Comparison of ENCODE assay signal across 8 cellular contexts in the genomic region with DNA sequence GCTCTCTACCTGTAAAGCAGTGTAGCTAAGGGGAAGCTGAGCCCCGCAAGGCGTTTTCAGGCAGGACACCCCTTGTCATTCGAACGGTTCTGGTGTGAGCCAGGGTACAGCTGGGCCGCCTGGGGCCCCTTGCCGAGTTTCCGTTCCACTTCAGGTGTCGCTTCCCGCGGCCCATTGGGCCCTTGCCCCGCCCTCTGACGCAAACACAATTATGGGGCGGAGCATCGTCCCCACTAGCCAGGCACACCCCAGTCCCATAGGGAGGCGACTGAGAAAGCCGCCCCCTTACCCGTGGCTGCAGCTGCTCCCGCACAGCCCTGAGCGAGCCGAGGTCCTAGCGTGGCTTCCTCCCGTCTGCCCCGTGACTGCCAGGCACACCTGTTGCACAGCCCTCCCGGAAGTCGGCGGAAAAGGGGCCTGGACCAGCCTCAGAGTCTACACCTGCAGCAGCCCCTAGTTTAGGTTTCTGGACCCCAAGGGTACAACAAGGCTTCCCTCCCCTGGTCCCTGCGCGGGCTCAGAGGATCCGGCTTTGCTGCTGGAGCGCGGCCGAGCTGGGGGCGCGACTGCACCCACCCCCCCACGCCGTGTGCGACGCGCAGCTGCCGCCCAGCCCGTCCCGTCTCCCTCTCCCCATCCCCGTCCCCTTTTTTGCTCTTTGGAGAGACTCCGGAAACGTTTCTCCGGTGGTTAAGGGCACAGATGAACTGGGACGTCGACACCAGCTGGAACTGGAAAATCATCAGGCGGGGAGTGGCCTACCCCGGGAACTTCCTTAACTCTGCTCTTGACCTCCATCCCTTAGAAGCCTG. TPM values are rescaled to one million over a fixed set of nuclear protein-coding genes. Genes with fewer than 3 reads are reported as not detected.
DNase-seq lines count a peak whose midpoint lies in the region; ATAC-seq and TF ChIP-seq lines count a peak whose summit lies in the region.

PLSCR2 (minus strand) TSS at position 356 of the 812 bp plus-strand sequence. CDS start 9,657 bp downstream, outside the sequence.

- intact Hi-C loops in colonic mucosa (cut with DNase I): no loop called here
- intact Hi-C loops in lower leg skin (cut with DNase I; ENCODE audit: low total_unique reads): no loop called here

- H3K4me3 ChIP-seq in HUES64 (ENCODE audit: low read length): peak within 1 kb of the TSS; percentile 67
- H3K4me3 ChIP-seq in colonic mucosa: peak within 1 kb of the TSS; percentile 50
- peak within 1 kb of the TSS; percentile 43 for H3K4me3 ChIP-seq in lower leg skin (ENCODE audit: low read depth, poor library complexity, severe bottlenecking)

- H3K27me3 ChIP-seq in HUES64 (ENCODE audit: insufficient read depth, low read length) (no peaks in the 10 kb centered on the region), colonic mucosa (no peaks in the 10 kb centered on the region)

- ATAC-seq in GM19467 (IDR thresholded peaks at IDR 0.05; ENCODE audit: unreplicated experiment): peak; percentile 99

- H3K27ac ChIP-seq in HUES64 (ENCODE audit: low read depth, low read length) (peak within 1 kb of the TSS; percentile 54; the same call in 1 of the 2 replicates), colonic mucosa (peak within 1 kb of the TSS; percentile 87)

- H3K36me3 ChIP-seq in HUES64 (ENCODE audit: insufficient read depth, low read length) (no peaks in the 10 kb centered on the region), colonic mucosa (no peaks in the 10 kb centered on the region)

- TF ChIP-seq POLR2A in lower leg skin (IDR thresholded peaks at IDR 0.05): no peak

- DNase-seq in COLO668 (lab: John Stamatoyannopoulos, UW; ENCODE audit: unreplicated experiment) (peak; percentile 91), colonic mucosa (peak; percentile 83), lower leg skin (ENCODE audit: low spot score in 2 of 2) (peak; percentile 48 to 93), DMS114 treated with DMSO at 0.1 percent for 48 hours (lab: John Stamatoyannopoulos, UW; ENCODE audit: unreplicated experiment) (no peak)
- peak; percentile 48 to 53 for DNase-seq in activated CD4-positive, alpha-beta T cell treated with anti-CD3 and anti-CD28 coated beads for 24 hours (ENCODE audit: low read depth in 2 of 2)
- DNase-seq in stimulated activated CD8-positive, alpha-beta memory T cell treated with anti-CD3 and anti-CD28 coated beads, Interleukin-12 subunit alpha, Interleukin-12 subunit beta, amount 100 ng/mL, for 24 hours (ENCODE audit: extremely low read depth): peak; percentile 11

- H3K9ac ChIP-seq in HUES64 (ENCODE audit: low read depth, low read length) (peak within 1 kb of the TSS; percentile 73), colonic mucosa (ENCODE audit: low read depth in 2 of 2, low read length in 2 of 2) (peak within 1 kb of the TSS; percentile 66 to 67)

- 95% methylated on average over 50 of the region's 50 CpGs for WGBS in HUES64
- 7 to 11% methylated on average over 29 to 36 of the region's 50 CpGs for WGBS in lower leg skin, 2 donors

- H3K9me3 ChIP-seq in HUES64 (ENCODE audit: insufficient read depth, low read depth, low read length) (no peaks in the 10 kb centered on the region), colonic mucosa (no peaks in the 10 kb centered on the region)

- no peaks in the 10 kb centered on the region; the same call in 1 of the 2 replicates for H3K4me1 ChIP-seq in HUES64 (ENCODE audit: insufficient read depth, low read length)
- H3K4me1 ChIP-seq in colonic mucosa: no peaks in the 10 kb centered on the region

- TF ChIP-seq CTCF in colonic mucosa (IDR thresholded peaks at IDR 0.05): no peak
- TF ChIP-seq CTCF in lower leg skin (IDR thresholded peaks at IDR 0.05): no peak

RNA-seq across cellular contexts. Expression of gene PLSCR2, which starts in this region (rescaled TPM):
- not detected for polyA plus RNA-seq in HUES64 (2013, experiment 1 of 2)
- polyA plus RNA-seq in HUES64 (2013, experiment 2 of 2): not detected
- total RNA-seq in colonic mucosa: under 1 TPM; 0.90 to 0.94 TPM
- not detected for total RNA-seq in lower leg skin

Comparison
In these comparisons a context has a peak if more than half of its experiments do, and no peak if none do; other contexts are left out.
1. Peak in DNase-seq, H3K4me3 ChIP-seq, H3K27ac ChIP-seq and H3K9ac ChIP-seq in colonic mucosa; RNA of the gene not detected or under 1 TPM.
2. Peak in DNase-seq and H3K4me3 ChIP-seq in lower leg skin; RNA of the gene not detected or under 1 TPM.